ENCODE assay signal across 17 cellular contexts in genomic region chr20:16284385-16285100, GRCh38.
"Had no signal": no experiment of that assay in that cellular context is flagged by ENCODE, and none has a peak within 500 bp of the region (broad histone marks: within the 10 kb centered on the region; RNA-seq: fewer than 3 reads in every experiment).

No MANE protein-coding gene starts in this region.

- ATAC-seq: gastroesophageal sphincter, natural killer cell, T-cell had no signal

- H3K27me3 Mint-ChIP-seq: T-cell had no signal

- H3K36me3 ChIP-seq: thoracic aorta, WERI-Rb-1 had no signal

- H3K4me1 Mint-ChIP-seq: natural killer cell, T-cell had no signal

- H3K4me1 ChIP-seq: stomach had no signal

- H3K9me3 ChIP-seq: gastroesophageal sphincter, stomach, thoracic aorta had no signal

- H3K27me3 ChIP-seq: gastroesophageal sphincter, stomach had no signal

- H3K27ac Mint-ChIP-seq: activated T-helper 2 cell treated with anti-CD3 and anti-CD28 coated beads, Interferon-gamma antibody, Interleukin-2, Interleukin-4, amounts not matched to agents 10 μg/mL and 5 μg/mL and 100 μg/mL, durations not matched to agents 14 hours and 24 hours and 36 hours; natural killer cell; T-cell had no signal

- H3K9me3 Mint-ChIP-seq: activated T-helper 2 cell treated with anti-CD3 and anti-CD28 coated beads, Interferon-gamma antibody, Interleukin-2, Interleukin-4, amounts not matched to agents 10 μg/mL and 5 μg/mL and 100 μg/mL, durations not matched to agents 14 hours and 24 hours and 36 hours; natural killer cell had no signal

- H3K36me3 Mint-ChIP-seq: natural killer cell had no signal

- H3K27ac ChIP-seq: coronary artery, gastroesophageal sphincter, stomach, thoracic aorta, WERI-Rb-1 had no signal

- H3K4me3 ChIP-seq: coronary artery, gastroesophageal sphincter, stomach, thoracic aorta had no signal

- H3K4me3 Mint-ChIP-seq: natural killer cell, T-cell had no signal

- DNase-seq: activated CD4-positive, alpha-beta T cell treated with anti-CD3 and anti-CD28 coated beads for 48 hours; activated naive CD4-positive, alpha-beta T cell treated with anti-CD3 and anti-CD28 coated beads, Interleukin-2, amount 50 U/mL, for 16 hours; activated T-cell treated with anti-CD3 and anti-CD28 coated beads for 4 hours; central memory CD4-positive, alpha-beta T cell; effector CD8-positive, alpha-beta T cell; midbrain; natural killer cell; occipital lobe; stimulated activated CD4-positive, alpha-beta T cell treated with anti-CD3 and anti-CD28 coated beads, Interleukin-4, amount 100 ng/mL, for 4 hours; stomach; T-cell; T1000; WERI-Rb-1 had no signal
